9 cellular contexts compared by ENCODE assay signal in genomic region chr4:41693629-41694028, GRCh38. TPM values are rescaled to one million over a fixed set of nuclear protein-coding genes. Genes with fewer than 3 reads are reported as not detected.
A peak's percentile ranks its signal among the peaks of the same experiment; 100 is the strongest.
DNase-seq lines count a peak whose midpoint lies in the region; ATAC-seq, FAIRE-seq and TF ChIP-seq lines count a peak whose summit lies in the region.
"Had no signal": no experiment of that assay in that cellular context is flagged by ENCODE, and none has a peak within 500 bp of the region (broad histone marks: within the 10 kb centered on the region; RNA-seq: fewer than 3 reads in every experiment).

No MANE protein-coding gene starts in this region.

- intact Hi-C loops in pancreas (cut with DNase I) = loop anchor here in 2 of 3 donors (5.0 kb wide), 1 partner anchor 189 kb away; no protein-coding TSS in a partner anchor

- no peak overlapping the region for H3K27ac ChIP-seq in pancreas

- peak; percentile 48 to 83 (median 70) for ATAC-seq in pancreas
- ATAC-seq in GM21528 (IDR thresholded peaks at IDR 0.05; ENCODE audit: low FRiP score, unreplicated experiment) = no peak

- no peaks in the 10 kb centered on the region for H3K27me3 ChIP-seq in pancreas

- no peak for FAIRE-seq in pancreas (lab: Jason Lieb, UNC)

- 13 to 15% methylated on average over 2 of the region's 2 CpGs for WGBS in pancreas, 2 donors

- DNase-seq in DMS 273 (lab: John Stamatoyannopoulos, UW; ENCODE audit: unreplicated experiment) (peak; percentile 61), DMS 273 treated with DMSO at 0.1 percent for 48 hours (lab: John Stamatoyannopoulos, UW) (no peak), NCI-H345 treated with DMSO at 0.1 percent for 48 hours (lab: John Stamatoyannopoulos, UW; ENCODE audit: unreplicated experiment) (peak; percentile 13), cardiac fibroblast (ENCODE audit: low read depth in 2 of 2) (peak; percentile 47 to 60), pancreas (no peak), islet precursor cell (no peak), NCI-H2107 (lab: John Stamatoyannopoulos, UW) (no peak)
- DNase-seq: activated B cell treated with CpG ODN at 0.5 μM for 24 hours had no signal

- no peaks in the 10 kb centered on the region for H3K4me1 ChIP-seq in pancreas

- no peak overlapping the region for H3K4me3 ChIP-seq in cardiac fibroblast (replicated peaks in 1 of 2; ENCODE audit: low read depth in 2 of 2, low read length in 2 of 2)
- H3K4me3 ChIP-seq in pancreas = no peak overlapping the region

- no peaks in the 10 kb centered on the region for H3K9me3 ChIP-seq in pancreas

- H3K36me3 ChIP-seq in pancreas = no peaks in the 10 kb centered on the region

- TF ChIP-seq CTCF in cardiac fibroblast (IDR thresholded peaks at IDR 0.05; ENCODE audit: low read depth, low read length) (peak; percentile 50), pancreas (IDR thresholded peaks at IDR 0.05) (peak in 2 of 4 donors; percentile 27)

RNA-seq across cellular contexts. Expression of gene PHOX2B, which starts 54.9 kb away (rescaled TPM):
- total RNA-seq in pancreas = not detected
- polyA plus RNA-seq in pancreas = under 1 TPM in 1 of 2 donors, not detected in 1; 0.54 TPM
- total RNA-seq: activated B cell treated with CpG ODN at 0.5 μM for 24 hours had no signal

Comparison
In these comparisons a context has a peak if more than half of its experiments do, and no peak if none do; other contexts are left out.
1. DNase-seq: peak in DMS 273 (single experiment), NCI-H345 treated with DMSO at 0.1 percent for 48 hours (single experiment) and cardiac fibroblast (2 of 2); none in DMS 273 treated with DMSO at 0.1 percent for 48 hours (single experiment), pancreas (0 of 6), islet precursor cell (single experiment) and NCI-H2107 (single experiment).